Comparison of ENCODE assay signal across 14 cellular contexts in the genomic region with DNA sequence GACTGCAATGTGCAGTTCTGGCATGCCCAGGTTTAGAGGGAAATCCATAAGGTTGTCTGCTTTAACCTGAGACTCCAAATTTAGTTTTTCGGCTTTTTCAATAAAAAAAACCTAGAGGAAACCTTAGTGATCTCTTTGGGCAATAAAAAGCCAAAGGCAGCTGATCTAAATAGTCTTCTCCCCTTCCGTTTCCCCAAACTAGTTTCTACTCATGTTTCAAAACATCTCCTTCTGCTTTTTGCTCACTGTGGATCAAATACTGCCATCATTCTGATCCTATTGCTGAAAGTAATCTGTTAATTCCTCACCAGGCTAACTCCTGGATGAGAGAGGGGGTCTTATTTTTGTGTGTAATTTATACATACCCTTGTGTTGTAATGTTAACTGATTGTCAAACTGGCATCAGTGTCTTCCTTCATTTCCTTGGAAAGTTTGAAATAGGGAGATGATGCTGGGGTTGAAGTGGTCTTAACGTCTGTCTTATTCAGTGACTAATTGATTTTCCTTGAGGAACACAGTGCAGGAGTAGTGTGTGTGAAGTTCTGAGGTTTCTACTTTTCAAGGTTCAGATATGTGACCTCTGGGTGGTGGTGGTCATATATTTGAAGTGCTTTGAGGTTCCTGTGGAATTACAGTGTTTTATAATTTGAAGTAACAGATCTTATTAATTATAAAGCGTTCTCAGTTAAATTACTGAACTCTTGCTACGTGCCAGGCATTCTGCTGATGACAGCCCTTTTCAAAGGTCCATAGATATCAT. TPM values are rescaled to one million over a fixed set of nuclear protein-coding genes. Genes with fewer than 3 reads are reported as not detected.
DNase-seq lines count a peak whose midpoint lies in the region; ATAC-seq and TF ChIP-seq lines count a peak whose summit lies in the region.
"Had no signal": no experiment of that assay in that cellular context is flagged by ENCODE, and none has a peak within 500 bp of the region (broad histone marks: within the 10 kb centered on the region; RNA-seq: fewer than 3 reads in every experiment).

No MANE protein-coding gene starts in this region.

- H3K27ac Mint-ChIP-seq in neural progenitor cell = no peak overlapping the region
- H3K27ac Mint-ChIP-seq in activated CD4-positive, alpha-beta memory T cell treated with anti-CD3 and anti-CD28 coated beads, Interleukin-2, amount 10 ng/mL, durations not matched to agents 7 days and 5 days = no peak overlapping the region
- H3K27ac Mint-ChIP-seq: activated CD4-positive, alpha-beta T cell treated with anti-CD3 and anti-CD28 coated beads, Interleukin-2, amount 10 ng/mL, durations not matched to agents 24 days and 14 days had no signal

- peaks cover 3% of the 10 kb centered on the region for H3K9me3 Mint-ChIP-seq in neural progenitor cell
- H3K9me3 Mint-ChIP-seq in activated CD4-positive, alpha-beta memory T cell treated with anti-CD3 and anti-CD28 coated beads, Interleukin-2, amount 10 ng/mL, durations not matched to agents 7 days and 5 days = no peaks in the 10 kb centered on the region
- H3K9me3 Mint-ChIP-seq: activated CD4-positive, alpha-beta T cell treated with anti-CD3 and anti-CD28 coated beads, Interleukin-2, amount 10 ng/mL, durations not matched to agents 24 days and 14 days; natural killer cell had no signal

- TF ChIP-seq CTCF in neural progenitor cell (IDR thresholded peaks at IDR 0.05) = no peak

- H3K4me1 ChIP-seq in neural progenitor cell = peaks cover 37% of the 10 kb centered on the region

- H3K79me2 ChIP-seq in neural progenitor cell (ENCODE audit: low read depth) = peaks cover 36% of the 10 kb centered on the region

- no peaks in the 10 kb centered on the region for H3K27me3 Mint-ChIP-seq in neural progenitor cell (ENCODE audit: insufficient read depth, low read depth)
- H3K27me3 Mint-ChIP-seq in activated CD4-positive, alpha-beta memory T cell treated with anti-CD3 and anti-CD28 coated beads, Interleukin-2, amount 10 ng/mL, durations not matched to agents 7 days and 5 days = no peaks in the 10 kb centered on the region
- H3K27me3 Mint-ChIP-seq: activated CD4-positive, alpha-beta T cell treated with anti-CD3 and anti-CD28 coated beads, Interleukin-2, amount 10 ng/mL, durations not matched to agents 24 days and 14 days had no signal

- H3K9me3 ChIP-seq in neural progenitor cell (ENCODE audit: low read depth) = no peaks in the 10 kb centered on the region

- no peak overlapping the region for H3K4me2 ChIP-seq in neural progenitor cell

- H2AFZ ChIP-seq in neural progenitor cell (replicated peaks) = no peak overlapping the region

- H3K4me3 Mint-ChIP-seq in neural progenitor cell = no peak overlapping the region
- no peak overlapping the region for H3K4me3 Mint-ChIP-seq in activated CD4-positive, alpha-beta memory T cell treated with anti-CD3 and anti-CD28 coated beads, Interleukin-2, amount 10 ng/mL, durations not matched to agents 7 days and 5 days
- H3K4me3 Mint-ChIP-seq: activated CD4-positive, alpha-beta T cell treated with anti-CD3 and anti-CD28 coated beads, Interleukin-2, amount 10 ng/mL, durations not matched to agents 24 days and 14 days had no signal

- H4K20me1 ChIP-seq in neural progenitor cell (ENCODE audit: low read depth) = no peaks in the 10 kb centered on the region

- H3K9ac ChIP-seq in neural progenitor cell = no peak overlapping the region

- no peaks in the 10 kb centered on the region for H3K36me3 ChIP-seq in neural progenitor cell

- no peaks in the 10 kb centered on the region for H3K36me3 Mint-ChIP-seq in neural progenitor cell
- no peaks in the 10 kb centered on the region for H3K36me3 Mint-ChIP-seq in activated CD4-positive, alpha-beta memory T cell treated with anti-CD3 and anti-CD28 coated beads, Interleukin-2, amount 10 ng/mL, durations not matched to agents 7 days and 5 days (ENCODE audit: low read depth)
- H3K36me3 Mint-ChIP-seq: CD14-positive monocyte, natural killer cell had no signal

- H3K4me1 Mint-ChIP-seq in neural progenitor cell = peaks cover 28% of the 10 kb centered on the region
- H3K4me1 Mint-ChIP-seq in activated CD4-positive, alpha-beta memory T cell treated with anti-CD3 and anti-CD28 coated beads, Interleukin-2, amount 10 ng/mL, durations not matched to agents 7 days and 5 days = no peaks in the 10 kb centered on the region
- H3K4me1 Mint-ChIP-seq: activated CD4-positive, alpha-beta T cell treated with anti-CD3 and anti-CD28 coated beads, Interleukin-2, amount 10 ng/mL, durations not matched to agents 24 days and 14 days had no signal

- no peaks in the 10 kb centered on the region for H3K27me3 ChIP-seq in neural progenitor cell

- H3K4me3 ChIP-seq in neural progenitor cell = no peak overlapping the region

- CTCF ChIA-PET in activated CD4-positive, alpha-beta memory T cell treated with anti-CD3 and anti-CD28 coated beads, Interleukin-2, amount 10 ng/mL, durations not matched to agents 7 days and 5 days (lab: Charles Lee) = no interaction called here

- ATAC-seq in GM18909 (IDR thresholded peaks at IDR 0.05; ENCODE audit: poor library complexity, unreplicated experiment) (peak; percentile 8), HG02885 (IDR thresholded peaks at IDR 0.05; ENCODE audit: poor library complexity, unreplicated experiment) (peak; percentile 28), HG03135 (IDR thresholded peaks at IDR 0.05; ENCODE audit: unreplicated experiment) (no peak)

- H3K27ac ChIP-seq in neural progenitor cell = peak overlapping the region; percentile 7

- peak; percentile 69 to 91 for DNase-seq in NOMO-1 (lab: John Stamatoyannopoulos, UW; ENCODE audit: unreplicated experiment in 2 of 2)
- no peak for DNase-seq in neural progenitor cell (ENCODE audit: low spot score)
- no peak for DNase-seq in activated CD4-positive, alpha-beta memory T cell treated with anti-CD3 and anti-CD28 coated beads, Interleukin-2, amount 10 ng/mL, durations not matched to agents 7 days and 5 days
- no peak for DNase-seq in DMS 273 (lab: John Stamatoyannopoulos, UW; ENCODE audit: unreplicated experiment)
- no peak for DNase-seq in islet precursor cell
- DNase-seq: activated CD4-positive, alpha-beta T cell treated with anti-CD3 and anti-CD28 coated beads, Interleukin-2, amount 10 ng/mL, durations not matched to agents 24 days and 14 days; foreskin melanocyte; GDM1; Karpas-422; natural killer cell had no signal

- peaks cover 15% of the 10 kb centered on the region for H3F3A ChIP-seq in neural progenitor cell (ENCODE audit: low read depth)

- POLR2A ChIA-PET in activated CD4-positive, alpha-beta memory T cell treated with anti-CD3 and anti-CD28 coated beads, Interleukin-2, amount 10 ng/mL, durations not matched to agents 7 days and 5 days (lab: Charles Lee) = no interaction called here

RNA-seq across cellular contexts. Expression of a gene that starts 55.0 kb away (rescaled TPM):
- 14.1 and 31.0 TPM in 2 replicates for total RNA-seq in neural progenitor cell (ENCODE audit: low replicate concordance)
- not detected for total RNA-seq in activated CD4-positive, alpha-beta memory T cell treated with anti-CD3 and anti-CD28 coated beads, Interleukin-2, amount 10 ng/mL, durations not matched to agents 7 days and 5 days
- total RNA-seq: activated CD4-positive, alpha-beta T cell treated with anti-CD3 and anti-CD28 coated beads, Interleukin-2, amount 10 ng/mL, durations not matched to agents 24 days and 14 days had no signal

Comparison
In these comparisons a context has a peak if more than half of its experiments do, and no peak if none do; other contexts are left out.
1. DNase-seq: peak in NOMO-1 (2 of 2); none in neural progenitor cell (single experiment), activated CD4-positive, alpha-beta memory T cell treated with anti-CD3 and anti-CD28 coated beads, Interleukin-2, amount 10 ng/mL, durations not matched to agents 7 days and 5 days (single experiment), DMS 273 (single experiment) and islet precursor cell (single experiment).
2. RNA of a gene that starts 55.0 kb away (total RNA-seq): 14.1 to 31.0 TPM in neural progenitor cell; not detected in activated CD4-positive, alpha-beta memory T cell treated with anti-CD3 and anti-CD28 coated beads, Interleukin-2, amount 10 ng/mL, durations not matched to agents 7 days and 5 days; every median in the first group is over 10 times any median in the second.